8 cellular contexts compared by ENCODE assay signal in genomic region chr11:90288207-90288821, GRCh38.
DNase-seq lines count a peak whose midpoint lies in the region; ATAC-seq and TF ChIP-seq lines count a peak whose summit lies in the region.

No MANE protein-coding gene starts in this region.

- peak; percentile 25 for TF ChIP-seq CTCF in colonic mucosa (IDR thresholded peaks at IDR 0.05)

- H3K27me3 ChIP-seq in colonic mucosa (no peaks in the 10 kb centered on the region), MG63 (no peaks in the 10 kb centered on the region)

- no peak overlapping the region for H3K9ac ChIP-seq in colonic mucosa (ENCODE audit: low read depth in 2 of 2, low read length in 2 of 2)

- intact Hi-C loops in colonic mucosa (cut with DNase I): no loop called here

- DNase-seq in CMK (ENCODE audit: low read depth) (peak; percentile 5), NCI-H524 treated with DMSO at 0.1 percent for 48 hours (lab: John Stamatoyannopoulos, UW) (peak; percentile 2), colonic mucosa (no peak), pons (ENCODE audit: low spot score) (peak; percentile 37), MG63 (no peak)

- H3K4me1 ChIP-seq in colonic mucosa: no peaks in the 10 kb centered on the region

- no peak overlapping the region for H3K27ac ChIP-seq in colonic mucosa

- H3K9me3 ChIP-seq in colonic mucosa (no peaks in the 10 kb centered on the region), MG63 (no peaks in the 10 kb centered on the region)

- H3K4me3 ChIP-seq in colonic mucosa (no peak overlapping the region), MG63 (no peak overlapping the region)

- no peaks in the 10 kb centered on the region for H3K36me3 ChIP-seq in colonic mucosa
- no peaks in the 10 kb centered on the region for H3K36me3 ChIP-seq in MG63

- peak; percentile 50 for ATAC-seq in GM21786 (IDR thresholded peaks at IDR 0.05; ENCODE audit: unreplicated experiment)
- no peak for ATAC-seq in HG03565 (IDR thresholded peaks at IDR 0.05; ENCODE audit: unreplicated experiment)
- ATAC-seq in GM18858 (IDR thresholded peaks at IDR 0.05; ENCODE audit: unreplicated experiment): no peak

Comparison
In these comparisons a context has a peak if more than half of its experiments do, and no peak if none do; other contexts are left out.
1. DNase-seq: peak in CMK (single experiment), NCI-H524 treated with DMSO at 0.1 percent for 48 hours (single experiment) and pons (single experiment); none in colonic mucosa (single experiment) and MG63 (single experiment).